8 cellular contexts compared by ENCODE assay signal in genomic region chr1:42816600-42817439, GRCh38.
DNase-seq lines count a peak whose midpoint lies in the region; FAIRE-seq and TF ChIP-seq lines count a peak whose summit lies in the region.

Gene ERMAP, plus strand, starts transcription at chr1:42817122. Its CDS starts 13,327 bp downstream, at chr1:42830449.
Gene SVBP, minus strand, starts transcription at chr1:42817397. Its CDS starts 853 bp downstream, at chr1:42816544.

- H3K9me3 ChIP-seq in neuron (ENCODE audit: low read length): no peaks in the 10 kb centered on the region

- H3K4me3 ChIP-seq in foreskin fibroblast (ENCODE audit: low read depth in 1 of 2, low read length in 2 of 2): peak within 1 kb of the TSS; percentile 68 to 84
- H3K4me3 ChIP-seq in neuron (ENCODE audit: low read length): peak within 1 kb of the TSS; percentile 89

- peaks cover 11% of the 10 kb centered on the region for H3K4me1 ChIP-seq in neuron (ENCODE audit: insufficient read depth, low read length)

- DNase-seq in EH (ENCODE audit: low read depth) (peak; percentile 89), H54 (ENCODE audit: insufficient read length, low spot score) (peak; percentile 92), LoVo (ENCODE audit: low spot score) (peak; percentile 93), SHP77 (lab: John Stamatoyannopoulos, UW) (peak; percentile 74 to 83), activated gamma-delta T cell (lab: John Stamatoyannopoulos, UW) (peak; percentile 94), foreskin fibroblast (peak; percentile 77 to 94), stromal cell of bone marrow (ENCODE audit: low read depth) (peak; percentile 68)

- H3K27me3 ChIP-seq in neuron (ENCODE audit: insufficient read depth, low read length): no peaks in the 10 kb centered on the region

- peak; percentile 40 for TF ChIP-seq POLR2A in H54 (IDR thresholded peaks at IDR 0.05; ENCODE audit: low read depth, low read length)

- H3K36me3 ChIP-seq in neuron (ENCODE audit: insufficient read depth, low read length): peaks cover 13% of the 10 kb centered on the region

- no peak for FAIRE-seq in H54 (lab: Jason Lieb, UNC)

- TF ChIP-seq CTCF in foreskin fibroblast (IDR thresholded peaks at IDR 0.05; ENCODE audit: low read depth, low read length): no peak

- peak within 1 kb of the TSS; percentile 77 for H2AFZ ChIP-seq in neuron (ENCODE audit: low read depth, low read length)

Comparison
In these comparisons a context has a peak if more than half of its experiments do, and no peak if none do; other contexts are left out.
1. Peak in every context shown above with its lines: DNase-seq and H3K4me3 ChIP-seq.